31 cellular contexts compared by ENCODE assay signal in the genomic region with DNA sequence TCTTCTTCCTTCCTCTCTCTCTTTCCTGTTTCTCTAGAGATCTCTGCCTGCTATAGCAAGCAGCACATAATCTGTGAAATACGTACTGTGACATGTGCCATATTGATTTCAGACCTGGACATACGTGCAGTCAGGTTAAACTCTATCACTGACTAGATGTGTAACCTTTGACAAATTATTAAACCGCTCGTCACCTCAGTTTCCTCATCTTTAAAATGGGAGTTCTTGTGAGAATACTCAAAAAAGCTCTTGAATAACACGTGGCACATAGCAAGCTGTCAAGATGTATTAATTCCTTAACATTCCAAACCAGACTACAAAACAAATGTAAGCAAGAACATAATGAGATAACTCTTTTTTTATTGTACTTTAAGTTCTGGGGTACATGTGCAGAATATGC.
"Had no signal": no experiment of that assay in that cellular context is flagged by ENCODE, and none has a peak within 500 bp of the region (broad histone marks: within the 10 kb centered on the region; RNA-seq: fewer than 3 reads in every experiment).

No MANE protein-coding gene starts in this region.

- H3K4me3 Mint-ChIP-seq: activated B cell treated with CpG ODN at 0.5 μM for 24 hours; activated CD4-positive, alpha-beta memory T cell treated with anti-CD3 and anti-CD28 coated beads for 36 hours; activated CD4-positive, alpha-beta T cell treated with anti-CD3 and anti-CD28 coated beads, Interleukin-2, amount 10 ng/mL, durations not matched to agents 24 days and 14 days; activated CD8-positive, alpha-beta memory T cell treated with anti-CD3 and anti-CD28 coated beads, Interleukin-2, amount 10 ng/mL, durations not matched to agents 7 days and 5 days; activated CD8-positive, alpha-beta T cell treated with anti-CD3 and anti-CD28 coated beads for 36 hours; activated naive CD4-positive, alpha-beta T cell treated with anti-CD3 and anti-CD28 coated beads for 36 hours; activated naive CD8-positive, alpha-beta T cell treated with anti-CD3 and anti-CD28 coated beads for 36 hours; activated T-cell treated with anti-CD3 and anti-CD28 coated beads, Interleukin-2, amount 50 U/mL, for 24 hours; T-helper 1 cell treated with Interleukin-12 subunit alpha and Interleukin-12 subunit beta and Interleukin-4 antibody, amounts not matched to agents 30 μg/mL and 1 μg/mL, for 36 hours; T-helper 2 cell treated with Interferon-gamma antibody and Interleukin-4, amounts not matched to agents 5 μg/mL and 100 μg/mL, for 36 hours had no signal

- DNase-seq: activated B cell treated with CpG ODN at 0.5 μM for 24 hours; activated CD4-positive, alpha-beta memory T cell treated with anti-CD3 and anti-CD28 coated beads for 36 hours; activated CD4-positive, alpha-beta T cell treated with anti-CD3 and anti-CD28 coated beads for 4 hours; activated CD4-positive, alpha-beta T cell treated with anti-CD3 and anti-CD28 coated beads, Interleukin-2, amount 10 ng/mL, durations not matched to agents 24 days and 14 days; activated CD4-positive, alpha-beta T cell treated with anti-CD3 and anti-CD28 coated beads, Interleukin-2, amount 50 U/mL, for 1 hour; activated CD4-positive, alpha-beta T cell treated with anti-CD3 and anti-CD28 coated beads, Interleukin-2, amount 50 U/mL, for 4 hours; activated CD4-positive, CD25-positive, alpha-beta regulatory T cell treated with anti-CD3 and anti-CD28 coated beads, Interleukin-2, amount 50 U/mL, for 72 hours; activated CD8-positive, alpha-beta memory T cell treated with anti-CD3 and anti-CD28 coated beads, Interleukin-2, amount 10 ng/mL, durations not matched to agents 7 days and 5 days; activated CD8-positive, alpha-beta memory T cell treated with anti-CD3 and anti-CD28 coated beads, Interleukin-2, amount 50 U/mL, for 48 hours; activated CD8-positive, alpha-beta T cell treated with anti-CD3 and anti-CD28 coated beads for 36 hours; activated effector memory CD4-positive, alpha-beta T cell treated with anti-CD3 and anti-CD28 coated beads, Interleukin-2, amount 50 U/mL, for 16 hours; activated gamma-delta T cell treated with Interleukin-2 at 50 U/mL for 16 hours; activated naive CD4-positive, alpha-beta T cell; activated naive CD4-positive, alpha-beta T cell treated with anti-CD3 and anti-CD28 coated beads for 36 hours; activated naive CD4-positive, alpha-beta T cell treated with anti-CD3 and anti-CD28 coated beads, Interleukin-2, amount 50 U/mL, for 16 hours; activated naive CD8-positive, alpha-beta T cell treated with anti-CD3 and anti-CD28 coated beads for 36 hours; activated T-cell treated with anti-CD3 and anti-CD28 coated beads, Interleukin-2, amount 50 U/mL, for 24 hours; activated T-cell treated with anti-CD3 and anti-CD28 coated beads, Interleukin-2, amount 50 U/mL, for 48 hours; adrenal gland; amniotic stem cell; aorta; body of pancreas; brain microvascular endothelial cell; central memory CD4-positive, alpha-beta T cell; T-helper 1 cell; T-helper 2 cell; T-helper 9 cell had no signal

- H3K4me1 Mint-ChIP-seq: activated B cell treated with CpG ODN at 0.5 μM for 24 hours; activated naive CD8-positive, alpha-beta T cell treated with anti-CD3 and anti-CD28 coated beads for 36 hours had no signal

- H3K9me3 Mint-ChIP-seq: activated CD4-positive, alpha-beta T cell treated with anti-CD3 and anti-CD28 coated beads, Interleukin-2, amount 10 ng/mL, durations not matched to agents 24 days and 14 days; activated naive CD4-positive, alpha-beta T cell treated with anti-CD3 and anti-CD28 coated beads for 36 hours; activated T-cell treated with anti-CD3 and anti-CD28 coated beads, Interleukin-2, amount 50 U/mL, for 24 hours; T-helper 2 cell treated with Interferon-gamma antibody and Interleukin-4, amounts not matched to agents 5 μg/mL and 100 μg/mL, for 36 hours had no signal

- H3K4me3 ChIP-seq: adrenal gland, body of pancreas, breast epithelium had no signal

- H3K4me1 ChIP-seq: adrenal gland, body of pancreas, breast epithelium had no signal

- H3K27me3 Mint-ChIP-seq: activated B cell treated with CpG ODN at 0.5 μM for 24 hours; activated CD4-positive, alpha-beta memory T cell treated with anti-CD3 and anti-CD28 coated beads for 36 hours; activated CD4-positive, alpha-beta T cell treated with anti-CD3 and anti-CD28 coated beads, Interleukin-2, amount 10 ng/mL, durations not matched to agents 24 days and 14 days; activated CD8-positive, alpha-beta memory T cell treated with anti-CD3 and anti-CD28 coated beads, Interleukin-2, amount 10 ng/mL, durations not matched to agents 7 days and 5 days; activated CD8-positive, alpha-beta T cell treated with anti-CD3 and anti-CD28 coated beads for 36 hours; activated naive CD8-positive, alpha-beta T cell treated with anti-CD3 and anti-CD28 coated beads for 36 hours; activated T-cell treated with anti-CD3 and anti-CD28 coated beads, Interleukin-2, amount 50 U/mL, for 24 hours had no signal

- H3K9me3 ChIP-seq: adrenal gland, body of pancreas, breast epithelium had no signal

- ATAC-seq: activated CD8-positive, alpha-beta memory T cell treated with anti-CD3 and anti-CD28 coated beads, Interleukin-2, amount 10 ng/mL, durations not matched to agents 7 days and 5 days; activated CD8-positive, alpha-beta T cell treated with anti-CD3 and anti-CD28 coated beads for 36 hours; activated naive CD4-positive, alpha-beta T cell treated with anti-CD3 and anti-CD28 coated beads, Interleukin-2, amount 50 U/mL, for 72 hours; body of pancreas had no signal

- H3K36me3 ChIP-seq: adrenal gland, brain microvascular endothelial cell had no signal

- H3K27ac Mint-ChIP-seq: activated B cell treated with CpG ODN at 0.5 μM for 24 hours; activated CD4-positive, alpha-beta memory T cell treated with anti-CD3 and anti-CD28 coated beads for 36 hours; activated CD4-positive, alpha-beta T cell treated with anti-CD3 and anti-CD28 coated beads, Interleukin-2, amount 10 ng/mL, durations not matched to agents 24 days and 14 days; activated CD8-positive, alpha-beta memory T cell treated with anti-CD3 and anti-CD28 coated beads, Interleukin-2, amount 10 ng/mL, durations not matched to agents 7 days and 5 days; activated CD8-positive, alpha-beta T cell treated with anti-CD3 and anti-CD28 coated beads for 36 hours; activated naive CD4-positive, alpha-beta T cell treated with anti-CD3 and anti-CD28 coated beads for 36 hours; activated naive CD4-positive, alpha-beta T cell treated with anti-CD3 and anti-CD28 coated beads, Interleukin-2, amount 50 U/mL, for 72 hours; activated naive CD8-positive, alpha-beta T cell treated with anti-CD3 and anti-CD28 coated beads for 36 hours; activated T-cell treated with anti-CD3 and anti-CD28 coated beads, Interleukin-2, amount 50 U/mL, for 24 hours; T-helper 1 cell treated with Interleukin-12 subunit alpha and Interleukin-12 subunit beta and Interleukin-4 antibody, amounts not matched to agents 30 μg/mL and 1 μg/mL, for 36 hours; T-helper 2 cell treated with Interferon-gamma antibody and Interleukin-4, amounts not matched to agents 5 μg/mL and 100 μg/mL, for 36 hours had no signal

- H3K27me3 ChIP-seq: adrenal gland, body of pancreas, brain microvascular endothelial cell, breast epithelium had no signal
